ENCODE assay signal across 8 cellular contexts in genomic region chr1:30111431-30111830, GRCh38.
A peak's percentile ranks its signal among the peaks of the same experiment; 100 is the strongest.
DNase-seq lines count a peak whose midpoint lies in the region; ATAC-seq and TF ChIP-seq lines count a peak whose summit lies in the region.

No MANE protein-coding gene starts in this region.

- CTCF ChIA-PET in CD4-positive, alpha-beta T cell (lab: Charles Lee) = no interaction called here

- TF ChIP-seq CTCF in ascending aorta (IDR thresholded peaks at IDR 0.05) = peak in 2 of 3 experiments; percentile 50 to 65
- TF ChIP-seq CTCF in CD4-positive, alpha-beta T cell (IDR thresholded peaks at IDR 0.05) = no peak

- no peak overlapping the region for H3K27ac ChIP-seq in ascending aorta
- no peak overlapping the region for H3K27ac ChIP-seq in CD4-positive, alpha-beta T cell (ENCODE audit: low read depth, low read length)

- no peaks in the 10 kb centered on the region for H3K4me1 ChIP-seq in ascending aorta

- H3K36me3 ChIP-seq in ascending aorta = no peaks in the 10 kb centered on the region

- H3K9me3 ChIP-seq in ascending aorta = no peaks in the 10 kb centered on the region
- H3K9me3 ChIP-seq in CD4-positive, alpha-beta T cell (ENCODE audit: control insufficient read depth, low read length) = no peaks in the 10 kb centered on the region

- peak; percentile 48 for DNase-seq in stimulated activated CD4-positive, alpha-beta T cell treated with anti-CD3 and anti-CD28 coated beads, Interleukin-15, amount 100 ng/mL, for 24 hours
- no peak for DNase-seq in stimulated activated CD4-positive, alpha-beta T cell treated with anti-CD3 and anti-CD28 coated beads, Interleukin-4, amount 100 ng/mL, for 1 hour
- peak; percentile 11 for DNase-seq in NCI-H2107 treated with DMSO at 0.1 percent for 48 hours (lab: John Stamatoyannopoulos, UW; ENCODE audit: unreplicated experiment)
- DNase-seq in ascending aorta (ENCODE audit: low spot score in 2 of 2) = no peak
- DNase-seq in iPS DF 19.7 (ENCODE audit: low read depth, low spot score) = peak; percentile 38
- peak; percentile 29 for DNase-seq in stimulated activated naive CD8-positive, alpha-beta T cell treated with anti-CD3 and anti-CD28 coated beads, Interleukin-15, Interleukin-2, amounts not matched to agents 100 U/mL and 50 U/mL, for 24 hours
- no peak for DNase-seq in CD4-positive, alpha-beta T cell

- no peaks in the 10 kb centered on the region for H3K4me1 Mint-ChIP-seq in CD4-positive, alpha-beta T cell (ENCODE audit: low read depth)

- H3K4me3 Mint-ChIP-seq in CD4-positive, alpha-beta T cell = no peak overlapping the region

- peak; percentile 23 for ATAC-seq in stimulated activated naive CD8-positive, alpha-beta T cell treated with anti-CD3 and anti-CD28 coated beads, Interleukin-15, Interleukin-2, amounts not matched to agents 100 U/mL and 50 U/mL, for 24 hours
- no peak for ATAC-seq in CD4-positive, alpha-beta T cell (ENCODE audit: poor library complexity)
- ATAC-seq in HG03378 (IDR thresholded peaks at IDR 0.05; ENCODE audit: unreplicated experiment) = no peak

- intact Hi-C loops in ascending aorta (cut with DNase I) = loop anchor here (2.0 to 5.0 kb wide), 2 partner anchors 319 to 875 kb away; partner anchors contain the start of gene PTPRU
- intact Hi-C loops in CD4-positive, alpha-beta T cell (cut with DNase I, micrococcal nuclease) = no loop called here

- no peaks in the 10 kb centered on the region for H3K36me3 Mint-ChIP-seq in CD4-positive, alpha-beta T cell (ENCODE audit: low read depth)

- H3K27me3 ChIP-seq in ascending aorta = no peaks in the 10 kb centered on the region
- H3K27me3 ChIP-seq in CD4-positive, alpha-beta T cell (ENCODE audit: control insufficient read depth, insufficient read depth, low read length) = peaks cover 26% of the 10 kb centered on the region

- H3K27ac Mint-ChIP-seq in CD4-positive, alpha-beta T cell = no peak overlapping the region

- H3K9me3 Mint-ChIP-seq in CD4-positive, alpha-beta T cell = no peaks in the 10 kb centered on the region

- no peak overlapping the region for H3K4me3 ChIP-seq in ascending aorta

- peaks cover 67% of the 10 kb centered on the region for H3K27me3 Mint-ChIP-seq in CD4-positive, alpha-beta T cell

- POLR2A ChIA-PET in CD4-positive, alpha-beta T cell (lab: Charles Lee) = no interaction called here

Comparison
In these comparisons a context has a peak if more than half of its experiments do, and no peak if none do; other contexts are left out.
1. DNase-seq: peak in stimulated activated CD4-positive, alpha-beta T cell treated with anti-CD3 and anti-CD28 coated beads, Interleukin-15, amount 100 ng/mL, for 24 hours (single experiment), NCI-H2107 treated with DMSO at 0.1 percent for 48 hours (single experiment), iPS DF 19.7 (single experiment) and stimulated activated naive CD8-positive, alpha-beta T cell treated with anti-CD3 and anti-CD28 coated beads, Interleukin-15, Interleukin-2, amounts not matched to agents 100 U/mL and 50 U/mL, for 24 hours (single experiment); none in stimulated activated CD4-positive, alpha-beta T cell treated with anti-CD3 and anti-CD28 coated beads, Interleukin-4, amount 100 ng/mL, for 1 hour (single experiment), ascending aorta (0 of 2) and CD4-positive, alpha-beta T cell (0 of 10).